Comparison of ENCODE assay signal across 23 cellular contexts in genomic region chr5:173487296-173487695, GRCh38.
DNase-seq lines count a peak whose midpoint lies in the region; ATAC-seq and TF ChIP-seq lines count a peak whose summit lies in the region.
"Had no signal": no experiment of that assay in that cellular context is flagged by ENCODE, and none has a peak within 500 bp of the region (broad histone marks: within the 10 kb centered on the region; RNA-seq: fewer than 3 reads in every experiment).

No MANE protein-coding gene starts in this region.

- no peak for DNase-seq in chondrocyte (ENCODE audit: low spot score)
- DNase-seq in esophagus muscularis mucosa (ENCODE audit: extremely low spot score) = peak; percentile 14
- peak; percentile 60 for DNase-seq in myocyte (ENCODE audit: low read depth)
- no peak for DNase-seq in NCI-H146 treated with DMSO at 0.1 percent for 48 hours (lab: John Stamatoyannopoulos, UW; ENCODE audit: unreplicated experiment)
- DNase-seq in Karpas-422 = no peak
- DNase-seq: 8988T; ACHN; AML-193; BE2C; CD4-positive, alpha-beta T cell; CD8-positive, alpha-beta memory T cell; DMS 273 treated with DMSO at 0.1 percent for 48 hours; DMS79; EL; GDM1; GM23248; H7; HCEC 1CT had no signal

- no peaks in the 10 kb centered on the region for H3K9me3 ChIP-seq in esophagus muscularis mucosa
- H3K9me3 ChIP-seq in Karpas-422 (ENCODE audit: low read length) = no peaks in the 10 kb centered on the region
- H3K9me3 ChIP-seq: A549, BE2C had no signal

- no peak for TF ChIP-seq POLR2A in esophagus muscularis mucosa (IDR thresholded peaks at IDR 0.05; ENCODE audit: low read depth)

- no peak overlapping the region for H3K4me3 ChIP-seq in esophagus muscularis mucosa
- no peak overlapping the region for H3K4me3 ChIP-seq in Karpas-422 (ENCODE audit: low read length)
- H3K4me3 ChIP-seq: A549; BLaER1 treated with 17β-estradiol and CSF1 and Interleukin-3, amounts not matched to agents 10 nM and 100 nM; GM12878; GM23248 had no signal

- peaks cover 10% of the 10 kb centered on the region for H3K9me3 Mint-ChIP-seq in chondrocyte (ENCODE audit: low read depth)
- H3K9me3 Mint-ChIP-seq: CD4-positive, alpha-beta T cell had no signal

- WGBS in esophagus muscularis mucosa = 43% methylated on average over 1 of the region's 1 CpG

- H3K27me3 ChIP-seq in esophagus muscularis mucosa (no peaks in the 10 kb centered on the region), Karpas-422 (ENCODE audit: low read length) (no peaks in the 10 kb centered on the region)
- H3K27me3 ChIP-seq: BLaER1 treated with 17β-estradiol and CSF1 and Interleukin-3, amounts not matched to agents 10 nM and 100 nM had no signal

- no peaks in the 10 kb centered on the region for H3K36me3 Mint-ChIP-seq in chondrocyte (ENCODE audit: low read depth)
- H3K36me3 Mint-ChIP-seq: CD14-positive monocyte; CD8-positive, alpha-beta memory T cell had no signal

- no peak for TF ChIP-seq EP300 in esophagus muscularis mucosa (IDR thresholded peaks at IDR 0.05)

- ATAC-seq in GM21515 (IDR thresholded peaks at IDR 0.05; ENCODE audit: unreplicated experiment) = no peak
- ATAC-seq: A549, GM12878 had no signal

- H3K36me3 ChIP-seq in esophagus muscularis mucosa (no peaks in the 10 kb centered on the region), Karpas-422 (ENCODE audit: insufficient read depth, low read length) (no peaks in the 10 kb centered on the region)
- H3K36me3 ChIP-seq: BE2C had no signal

- H3K27ac ChIP-seq in esophagus muscularis mucosa (replicated peaks in 1 of 4) = peak overlapping the region; percentile 72 to 81 (median 78)
- no peak overlapping the region for H3K27ac ChIP-seq in Karpas-422 (ENCODE audit: low read length)
- H3K27ac ChIP-seq: BLaER1 treated with 17β-estradiol and CSF1 and Interleukin-3, amounts not matched to agents 10 nM and 100 nM; GM23248 had no signal

- no peak overlapping the region for H2AFZ ChIP-seq in Karpas-422 (ENCODE audit: low read length)
- H2AFZ ChIP-seq: GM23248 had no signal

- no peaks in the 10 kb centered on the region for H3K79me2 ChIP-seq in Karpas-422 (ENCODE audit: low read length)

- TF ChIP-seq CTCF in chondrocyte (IDR thresholded peaks at IDR 0.05) (no peak), esophagus muscularis mucosa (IDR thresholded peaks at IDR 0.05) (no peak)

- no peaks in the 10 kb centered on the region for H3K9me2 ChIP-seq in Karpas-422 (replicated peaks; ENCODE audit: insufficient read depth, low read length)

- H3K9ac ChIP-seq in Karpas-422 (ENCODE audit: low read length) = no peak overlapping the region
- H3K9ac ChIP-seq: BLaER1 treated with 17β-estradiol and CSF1 and Interleukin-3, amounts not matched to agents 10 nM and 100 nM; GM23248 had no signal

- H3K4me1 ChIP-seq in esophagus muscularis mucosa (peaks cover 0 to 30% (median 23%) of the 10 kb centered on the region in 4 donors), Karpas-422 (ENCODE audit: low read length) (no peaks in the 10 kb centered on the region)
- H3K4me1 ChIP-seq: A549, BE2C had no signal

- intact Hi-C loops in esophagus muscularis mucosa (cut with DNase I) = no loop called here

- H3K4me2 ChIP-seq in Karpas-422 (ENCODE audit: low read depth, low read length, poor library complexity, severe bottlenecking) = no peak overlapping the region
- H3K4me2 ChIP-seq: A549; BLaER1 treated with 17β-estradiol and CSF1 and Interleukin-3, amounts not matched to agents 10 nM and 100 nM had no signal

- no peaks in the 10 kb centered on the region for H4K20me1 ChIP-seq in Karpas-422 (ENCODE audit: insufficient read depth, low read depth, low read length)
- H4K20me1 ChIP-seq: BLaER1 treated with 17β-estradiol and CSF1 and Interleukin-3, amounts not matched to agents 10 nM and 100 nM had no signal

- no peaks in the 10 kb centered on the region for H3K27me3 Mint-ChIP-seq in chondrocyte (ENCODE audit: low read depth)

- H3K4me1 Mint-ChIP-seq in chondrocyte (ENCODE audit: low read depth) = peaks cover 35% of the 10 kb centered on the region
- H3K4me1 Mint-ChIP-seq: CD14-positive monocyte; CD8-positive, alpha-beta memory T cell had no signal

- H3K27ac Mint-ChIP-seq in chondrocyte (ENCODE audit: unreplicated experiment) = peak overlapping the region; percentile 49
- H3K27ac Mint-ChIP-seq: CD14-positive monocyte; CD4-positive, alpha-beta T cell; CD8-positive, alpha-beta memory T cell had no signal

- no peak overlapping the region for H3K4me3 Mint-ChIP-seq in chondrocyte (ENCODE audit: unreplicated experiment)
- H3K4me3 Mint-ChIP-seq: CD14-positive monocyte; CD4-positive, alpha-beta T cell; CD8-positive, alpha-beta memory T cell had no signal

Comparison
In these comparisons a context has a peak if more than half of its experiments do, and no peak if none do; other contexts are left out.
1. DNase-seq: peak in esophagus muscularis mucosa (single experiment) and myocyte (single experiment); none in chondrocyte (single experiment), NCI-H146 treated with DMSO at 0.1 percent for 48 hours (single experiment) and Karpas-422 (single experiment).